19 cellular contexts compared by ENCODE assay signal in the genomic region with DNA sequence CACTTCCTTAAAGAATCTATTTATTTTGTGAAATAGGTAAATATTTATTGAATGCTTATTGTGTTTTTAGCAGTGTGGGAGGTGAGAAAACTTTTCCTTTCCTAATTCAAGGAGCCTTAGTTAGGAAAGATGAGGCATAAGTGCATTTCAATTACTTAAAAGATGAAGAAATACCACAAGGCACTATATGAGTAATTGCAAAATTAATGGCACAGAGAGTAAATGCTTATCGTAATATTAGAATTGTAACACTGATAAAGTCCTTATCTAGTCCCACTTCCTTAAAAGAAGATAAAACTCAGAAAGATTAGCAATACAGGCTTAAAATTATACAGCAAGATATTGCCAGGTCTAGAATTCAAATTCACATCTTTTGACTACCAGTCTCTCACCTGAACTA.
DNase-seq lines count a peak whose midpoint lies in the region; ATAC-seq and TF ChIP-seq lines count a peak whose summit lies in the region.
"Had no signal": no experiment of that assay in that cellular context is flagged by ENCODE, and none has a peak within 500 bp of the region (broad histone marks: within the 10 kb centered on the region; RNA-seq: fewer than 3 reads in every experiment).

No MANE protein-coding gene starts in this region.

- ATAC-seq in SK-N-SH treated with all-trans-retinoic acid at 6 μM for 48 hours (no peak), left lung (no peak)
- ATAC-seq: GM23338, HCT116 had no signal

- DNase-seq in SK-N-SH (no peak), NCI-H226 (peak; percentile 19), fibroblast of villous mesenchyme (ENCODE audit: low read depth) (peak; percentile 42), left lung (no peak)
- DNase-seq in stimulated activated CD4-positive, alpha-beta T cell treated with anti-CD3 and anti-CD28 coated beads, Interleukin-15, amount 100 ng/mL, for 24 hours, result no peak
- no peak for DNase-seq in stimulated activated CD8-positive, alpha-beta memory T cell treated with anti-CD3 and anti-CD28 coated beads, Interleukin-4, amount 100 ng/mL, for 48 hours
- DNase-seq: ACHN; AML-193; BE2C; CD4-positive, alpha-beta T cell; CD8-positive, alpha-beta memory T cell; DMS 273 treated with DMSO at 0.1 percent for 48 hours; DMS79 treated with DMSO at 0.1 percent for 48 hours; H9 had no signal

- H4K20me1 ChIP-seq in SK-N-SH (ENCODE audit: insufficient read depth), result no peaks in the 10 kb centered on the region
- H4K20me1 ChIP-seq: BLaER1 treated with 17β-estradiol and CSF1 and Interleukin-3, amounts not matched to agents 10 nM and 100 nM had no signal

- H3K36me3 ChIP-seq in SK-N-SH (replicated peaks in 1 of 2; ENCODE audit: control insufficient read depth in 1 of 2, insufficient read depth in 2 of 2, low read length in 1 of 2) (no peaks in the 10 kb centered on the region), left lung (no peaks in the 10 kb centered on the region)
- H3K36me3 ChIP-seq: BE2C had no signal

- TF ChIP-seq EP300 in SK-N-SH (IDR thresholded peaks at IDR 0.05; ENCODE audit: borderline replicate concordance in 1 of 2, low read depth in 1 of 2, low read length in 1 of 2), result no peak

- CTCF ChIA-PET in SK-N-SH (lab: Yijun Ruan, JAX), result interaction anchor here (0.9 to 2.1 kb wide), 4 partner anchors 8 to 416 kb away, joined by 3 to 6 read pairs (median 4); no protein-coding TSS in a partner anchor

- peaks cover 3% of the 10 kb centered on the region for H3F3A ChIP-seq in SK-N-SH (replicated peaks; ENCODE audit: insufficient read depth)

- POLR2A ChIA-PET in SK-N-SH (lab: Yijun Ruan, JAX), result no interaction called here

- H2AFZ ChIP-seq in SK-N-SH (ENCODE audit: low read depth), result no peak overlapping the region
- H2AFZ ChIP-seq: GM23338 had no signal

- H3K9me3 ChIP-seq in SK-N-SH (no peaks in the 10 kb centered on the region), left lung (peaks cover 0 to 5% of the 10 kb centered on the region in 2 donors)
- H3K9me3 ChIP-seq: BE2C had no signal

- no peak overlapping the region for H3K9ac ChIP-seq in SK-N-SH
- H3K9ac ChIP-seq: BLaER1 treated with 17β-estradiol and CSF1 and Interleukin-3, amounts not matched to agents 10 nM and 100 nM had no signal

- no peak overlapping the region for H3K4me2 ChIP-seq in SK-N-SH
- H3K4me2 ChIP-seq: BLaER1 treated with 17β-estradiol and CSF1 and Interleukin-3, amounts not matched to agents 10 nM and 100 nM; GM23338 had no signal

- H3K27ac ChIP-seq in SK-N-SH (ENCODE audit: low read depth in 2 of 2, low read length in 1 of 2), result no peak overlapping the region
- no peak overlapping the region for H3K27ac ChIP-seq in left lung
- H3K27ac ChIP-seq: 22Rv1; BLaER1 treated with 17β-estradiol and CSF1 and Interleukin-3, amounts not matched to agents 10 nM and 100 nM had no signal

- 89% methylated on average over 1 of the region's 1 CpG for WGBS in SK-N-SH (ENCODE audit: low lambda C conversion rate)

- intact Hi-C loops in left lung (cut with DNase I), result no loop called here

- TF ChIP-seq CTCF in SK-N-SH (IDR thresholded peaks at IDR 0.05), result no peak
- no peak for TF ChIP-seq CTCF in fibroblast of villous mesenchyme (IDR thresholded peaks at IDR 0.05; ENCODE audit: insufficient read depth, low read depth, low read length)
- no peak for TF ChIP-seq CTCF in left lung (IDR thresholded peaks at IDR 0.05)

- no peaks in the 10 kb centered on the region for H3K9me2 ChIP-seq in SK-N-SH

- TF ChIP-seq RAD21 in SK-N-SH (IDR thresholded peaks at IDR 0.05; ENCODE audit: low read length), result no peak

- peaks cover 0 to 9% of the 10 kb centered on the region in 2 experiments; a peak in 2 of 4 replicates for H3K4me1 ChIP-seq in SK-N-SH (ENCODE audit: control insufficient read depth in 1 of 2, insufficient read depth in 2 of 2, low read depth in 1 of 2, low read length in 1 of 2)
- no peaks in the 10 kb centered on the region for H3K4me1 ChIP-seq in left lung
- H3K4me1 ChIP-seq: BLaER1 treated with 17β-estradiol and CSF1 and Interleukin-3, amounts not matched to agents 10 nM and 100 nM had no signal

- no peak overlapping the region for H3K4me3 ChIP-seq in SK-N-SH (ENCODE audit: low read depth in 2 of 2, low read length in 1 of 2)
- no peak overlapping the region for H3K4me3 ChIP-seq in fibroblast of villous mesenchyme (ENCODE audit: low read depth, low read length)
- H3K4me3 ChIP-seq in left lung, result no peak overlapping the region
- H3K4me3 ChIP-seq: BLaER1 treated with 17β-estradiol and CSF1 and Interleukin-3, amounts not matched to agents 10 nM and 100 nM; GM23338 had no signal

- H3K27me3 ChIP-seq in SK-N-SH (ENCODE audit: insufficient read depth) (no peaks in the 10 kb centered on the region), left lung (no peaks in the 10 kb centered on the region)
- H3K27me3 ChIP-seq: BE2C; BLaER1 treated with 17β-estradiol and CSF1 and Interleukin-3, amounts not matched to agents 10 nM and 100 nM had no signal

- H3K79me2 ChIP-seq in SK-N-SH (ENCODE audit: insufficient read depth), result no peaks in the 10 kb centered on the region

TF ChIP-seq in SK-N-SH treated with all-trans-retinoic acid at 6 μM for 48 hours, 23 proteins besides CTCF, POLR2A, EP300 and RAD21:
- TF ChIP-seq, protein P1, sequence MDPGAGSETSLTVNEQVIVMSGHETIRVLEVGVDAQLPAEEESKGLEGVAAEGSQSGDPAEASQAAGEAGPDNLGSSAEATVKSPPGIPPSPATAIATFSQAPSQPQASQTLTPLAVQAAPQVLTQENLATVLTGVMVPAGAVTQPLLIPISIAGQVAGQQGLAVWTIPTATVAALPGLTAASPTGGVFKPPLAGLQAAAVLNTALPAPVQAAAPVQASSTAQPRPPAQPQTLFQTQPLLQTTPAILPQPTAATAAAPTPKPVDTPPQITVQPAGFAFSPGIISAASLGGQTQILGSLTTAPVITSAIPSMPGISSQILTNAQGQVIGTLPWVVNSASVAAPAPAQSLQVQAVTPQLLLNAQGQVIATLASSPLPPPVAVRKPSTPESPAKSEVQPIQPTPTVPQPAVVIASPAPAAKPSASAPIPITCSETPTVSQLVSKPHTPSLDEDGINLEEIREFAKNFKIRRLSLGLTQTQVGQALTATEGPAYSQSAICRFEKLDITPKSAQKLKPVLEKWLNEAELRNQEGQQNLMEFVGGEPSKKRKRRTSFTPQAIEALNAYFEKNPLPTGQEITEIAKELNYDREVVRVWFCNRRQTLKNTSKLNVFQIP (CRISPR knock-in tag; IDR thresholded peaks at IDR 0.05; ENCODE audit: borderline replicate concordance, low read depth), result no peak
- TF ChIP-seq ISL1 (CRISPR knock-in tag; IDR thresholded peaks at IDR 0.05), result peak; percentile 59; the same call in 1 of the 2 replicates

TF ChIP-seq in SK-N-SH, 30 proteins besides CTCF, POLR2A, EP300 and RAD21:
- TF ChIP-seq GATA2 (CRISPR knock-in tag; IDR thresholded peaks at IDR 0.05), result no peak
- TF ChIP-seq RFX5 (IDR thresholded peaks at IDR 0.05; ENCODE audit: low read length), result no peak

Comparison
In these comparisons a context has a peak if more than half of its experiments do, and no peak if none do; other contexts are left out.
1. DNase-seq: peak in NCI-H226 (single experiment) and fibroblast of villous mesenchyme (single experiment); none in SK-N-SH (single experiment), stimulated activated CD4-positive, alpha-beta T cell treated with anti-CD3 and anti-CD28 coated beads, Interleukin-15, amount 100 ng/mL, for 24 hours (single experiment), left lung (0 of 2) and stimulated activated CD8-positive, alpha-beta memory T cell treated with anti-CD3 and anti-CD28 coated beads, Interleukin-4, amount 100 ng/mL, for 48 hours (single experiment).